29 cellular contexts compared by ENCODE assay signal in genomic region chr5:31984691-31985090, GRCh38.
"Had no signal": no experiment of that assay in that cellular context is flagged by ENCODE, and none has a peak within 500 bp of the region (broad histone marks: within the 10 kb centered on the region; RNA-seq: fewer than 3 reads in every experiment).

No MANE protein-coding gene starts in this region.

- H3K9ac ChIP-seq: neural progenitor cell had no signal

- H3K27me3 Mint-ChIP-seq: progenitor cell of endocrine pancreas had no signal

- H2AFZ ChIP-seq: neural progenitor cell had no signal

- ATAC-seq: left colon; left lung; lower lobe of right lung; mucosa of descending colon; naive thymus-derived CD8-positive, alpha-beta T cell; right lobe of liver; stimulated activated naive B cell treated with anti-CD40 and anti-IgM and Interleukin-4, amounts not matched to agents 10 μg/mL and 1 μg/mL and 100 μg/mL, for 72 hours; stimulated activated naive CD8-positive, alpha-beta T cell treated with anti-CD3 and anti-CD28 coated beads, Interleukin-15, Interleukin-2, amounts not matched to agents 100 U/mL and 50 U/mL, for 24 hours; upper lobe of right lung had no signal

- H3K4me3 ChIP-seq: left lung, lower lobe of right lung, mucosa of descending colon, neural progenitor cell, ovary, right atrium auricular region, right lobe of liver, stomach, suprapubic skin, thoracic aorta, tibial artery, upper lobe of right lung had no signal

- H3K4me1 Mint-ChIP-seq: immature natural killer cell; stimulated activated naive B cell treated with anti-CD40 and anti-IgM and Interleukin-4, amounts not matched to agents 10 μg/mL and 1 μg/mL and 100 μg/mL, for 72 hours had no signal

- H3K27ac ChIP-seq: left lung, lower lobe of right lung, neural progenitor cell, neutrophil, ovary, right atrium auricular region, right lobe of liver, stomach, suprapubic skin, thoracic aorta, tibial artery, upper lobe of right lung had no signal

- H3K4me3 Mint-ChIP-seq: immature natural killer cell; naive thymus-derived CD8-positive, alpha-beta T cell; nephron progenitor cell; neural progenitor cell; stimulated activated naive B cell treated with anti-CD40 and anti-IgM and Interleukin-4, amounts not matched to agents 10 μg/mL and 1 μg/mL and 100 μg/mL, for 72 hours had no signal

- H3K9me3 ChIP-seq: left lung, lower lobe of right lung, mucosa of descending colon, neutrophil, ovary, right atrium auricular region, right lobe of liver, stomach, suprapubic skin, thoracic aorta, tibial artery, upper lobe of right lung had no signal

- H3K36me3 ChIP-seq: left lung, lower lobe of right lung, neural progenitor cell, neutrophil, ovary, right atrium auricular region, right lobe of liver, thoracic aorta, upper lobe of right lung had no signal

- H3K27me3 ChIP-seq: left lung, neural progenitor cell, neutrophil, ovary, right atrium auricular region, right lobe of liver, stomach, suprapubic skin, tibial artery, upper lobe of right lung had no signal

- DNase-seq: hypothalamus; immature natural killer cell; kidney; left colon; left lung; lower lobe of right lung; mesendoderm; midbrain; mucosa of descending colon; naive thymus-derived CD8-positive, alpha-beta T cell; nephron progenitor cell; occipital lobe; ovary; right lobe of liver; stimulated activated CD4-positive, alpha-beta T cell treated with anti-CD3 and anti-CD28 coated beads, Interleukin-12 subunit alpha, Interleukin-12 subunit beta, amount 100 ng/mL, for 4 hours; stimulated activated CD4-positive, alpha-beta T cell treated with anti-CD3 and anti-CD28 coated beads, Interleukin-15, amount 100 ng/mL, for 24 hours; stimulated activated CD4-positive, alpha-beta T cell treated with anti-CD3 and anti-CD28 coated beads, Interleukin-2, amount 100 ng/mL, for 24 hours; stimulated activated CD4-positive, alpha-beta T cell treated with anti-CD3 and anti-CD28 coated beads, Interleukin-4, amount 100 ng/mL, for 1 hour; stimulated activated naive B cell treated with anti-CD40 and anti-IgM and Interleukin-4, amounts not matched to agents 10 μg/mL and 1 μg/mL and 100 μg/mL, for 72 hours; stimulated activated naive CD8-positive, alpha-beta T cell treated with anti-CD3 and anti-CD28 coated beads, Interleukin-15, Interleukin-2, amounts not matched to agents 100 U/mL and 50 U/mL, for 24 hours; stomach; tibial artery; upper lobe of right lung had no signal

- H3K27ac Mint-ChIP-seq: nephron progenitor cell; neural progenitor cell; progenitor cell of endocrine pancreas; stimulated activated naive B cell treated with anti-CD40 and anti-IgM and Interleukin-4, amounts not matched to agents 10 μg/mL and 1 μg/mL and 100 μg/mL, for 72 hours had no signal

- H3K4me1 ChIP-seq: left lung, neural progenitor cell, right lobe of liver had no signal

- H3K4me2 ChIP-seq: neural progenitor cell had no signal

- H3K36me3 Mint-ChIP-seq: immature natural killer cell had no signal
